In the genomic region with DNA sequence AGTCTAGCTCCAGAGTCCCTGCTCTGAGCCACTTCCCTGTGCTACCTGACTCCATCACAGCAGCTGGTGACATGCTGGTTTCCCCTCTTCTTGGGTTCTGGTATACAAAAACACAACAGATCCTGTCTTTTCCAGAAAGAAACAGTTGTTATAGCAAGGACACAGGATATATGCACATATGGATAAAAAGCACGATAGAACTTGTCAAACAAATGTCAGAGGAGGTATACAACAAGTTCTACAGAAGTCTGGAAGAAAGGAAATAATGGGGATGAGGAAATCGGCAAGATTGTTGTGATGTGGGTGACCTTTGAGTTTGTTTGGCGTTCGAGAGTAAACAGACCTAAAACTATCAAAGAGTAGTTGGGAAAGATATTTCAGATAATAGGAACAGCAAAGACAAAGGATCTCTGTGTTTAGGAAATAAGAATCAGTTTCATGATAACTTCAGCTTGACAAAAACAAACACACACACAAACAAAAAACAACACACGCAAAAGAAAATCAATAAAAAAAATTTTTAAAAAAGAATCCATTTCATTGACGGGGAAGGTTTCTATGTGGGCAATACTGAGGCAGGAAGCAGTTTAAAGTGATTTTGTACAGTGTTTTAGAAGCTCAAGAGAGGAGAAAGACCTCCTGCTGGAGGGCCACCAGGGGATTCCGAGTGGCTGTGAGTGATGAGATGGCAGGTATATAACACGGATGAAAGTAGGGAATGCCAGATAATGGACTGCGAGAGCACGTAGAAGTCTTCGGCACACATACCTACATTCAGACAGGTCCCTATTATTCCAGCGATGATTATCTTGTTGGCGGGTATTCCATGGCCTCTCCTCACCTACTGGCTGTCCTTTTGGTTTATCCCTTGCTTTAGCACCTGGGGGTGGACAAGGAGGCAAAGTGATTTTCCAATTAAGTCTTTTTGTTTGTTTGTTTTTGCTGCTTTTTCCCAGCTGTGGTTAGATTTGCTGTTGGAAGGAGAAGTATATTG, we compare ENCODE assay signal across 1 cellular context.
TF ChIP-seq lines count a peak whose summit lies in the region.

No MANE protein-coding gene starts in this region.

TF ChIP-seq in HepG2, 621 proteins besides CTCF, POLR2A, EP300 and RAD21 (continued from another document and continues in another):
- TF ChIP-seq NFIC (IDR thresholded peaks at IDR 0.05; ENCODE audit: low read length): peak; percentile 99
- no peak for TF ChIP-seq ZNF776 (CRISPR knock-in tag; IDR thresholded peaks at IDR 0.05)
- TF ChIP-seq, protein P1, sequence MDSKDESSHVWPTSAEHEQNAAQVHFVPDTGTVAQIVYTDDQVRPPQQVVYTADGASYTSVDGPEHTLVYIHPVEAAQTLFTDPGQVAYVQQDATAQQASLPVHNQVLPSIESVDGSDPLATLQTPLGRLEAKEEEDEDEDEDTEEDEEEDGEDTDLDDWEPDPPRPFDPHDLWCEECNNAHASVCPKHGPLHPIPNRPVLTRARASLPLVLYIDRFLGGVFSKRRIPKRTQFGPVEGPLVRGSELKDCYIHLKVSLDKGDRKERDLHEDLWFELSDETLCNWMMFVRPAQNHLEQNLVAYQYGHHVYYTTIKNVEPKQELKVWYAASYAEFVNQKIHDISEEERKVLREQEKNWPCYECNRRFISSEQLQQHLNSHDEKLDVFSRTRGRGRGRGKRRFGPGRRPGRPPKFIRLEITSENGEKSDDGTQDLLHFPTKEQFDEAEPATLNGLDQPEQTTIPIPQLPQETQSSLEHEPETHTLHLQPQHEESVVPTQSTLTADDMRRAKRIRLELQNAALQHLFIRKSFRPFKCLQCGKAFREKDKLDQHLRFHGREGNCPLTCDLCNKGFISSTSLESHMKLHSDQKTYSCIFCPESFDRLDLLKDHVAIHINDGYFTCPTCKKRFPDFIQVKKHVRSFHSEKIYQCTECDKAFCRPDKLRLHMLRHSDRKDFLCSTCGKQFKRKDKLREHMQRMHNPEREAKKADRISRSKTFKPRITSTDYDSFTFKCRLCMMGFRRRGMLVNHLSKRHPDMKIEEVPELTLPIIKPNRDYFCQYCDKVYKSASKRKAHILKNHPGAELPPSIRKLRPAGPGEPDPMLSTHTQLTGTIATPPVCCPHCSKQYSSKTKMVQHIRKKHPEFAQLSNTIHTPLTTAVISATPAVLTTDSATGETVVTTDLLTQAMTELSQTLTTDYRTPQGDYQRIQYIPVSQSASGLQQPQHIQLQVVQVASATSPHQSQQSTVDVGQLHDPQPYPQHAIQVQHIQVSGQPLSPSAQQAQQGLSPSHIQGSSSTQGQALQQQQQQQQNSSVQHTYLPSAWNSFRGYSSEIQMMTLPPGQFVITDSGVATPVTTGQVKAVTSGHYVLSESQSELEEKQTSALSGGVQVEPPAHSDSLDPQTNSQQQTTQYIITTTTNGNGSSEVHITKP (CRISPR knock-in tag; IDR thresholded peaks at IDR 0.05; ENCODE audit: low read depth): peak; percentile 67
- no peak for TF ChIP-seq RORA (CRISPR knock-in tag; IDR thresholded peaks at IDR 0.05)
- TF ChIP-seq RBFOX2 (IDR thresholded peaks at IDR 0.05; ENCODE audit: low read depth, low read length): peak; percentile 87
- peak; percentile 87 for TF ChIP-seq TEAD3 (CRISPR knock-in tag; optimal IDR thresholded peaks at IDR 0.05; ENCODE audit: borderline replicate concordance)
- no peak for TF ChIP-seq WIZ (CRISPR knock-in tag; IDR thresholded peaks at IDR 0.05)
- TF ChIP-seq NFIB (CRISPR knock-in tag; IDR thresholded peaks at IDR 0.05; ENCODE audit: borderline replicate concordance): no peak
- no peak for TF ChIP-seq NBN (conservative IDR thresholded peaks at IDR 0.05)
- no peak for TF ChIP-seq CCAR2 (optimal IDR thresholded peaks at IDR 0.05; ENCODE audit: low read depth, low read length)
- TF ChIP-seq GTF2F1 (IDR thresholded peaks at IDR 0.05; ENCODE audit: low read length): no peak
- TF ChIP-seq, protein P2, sequence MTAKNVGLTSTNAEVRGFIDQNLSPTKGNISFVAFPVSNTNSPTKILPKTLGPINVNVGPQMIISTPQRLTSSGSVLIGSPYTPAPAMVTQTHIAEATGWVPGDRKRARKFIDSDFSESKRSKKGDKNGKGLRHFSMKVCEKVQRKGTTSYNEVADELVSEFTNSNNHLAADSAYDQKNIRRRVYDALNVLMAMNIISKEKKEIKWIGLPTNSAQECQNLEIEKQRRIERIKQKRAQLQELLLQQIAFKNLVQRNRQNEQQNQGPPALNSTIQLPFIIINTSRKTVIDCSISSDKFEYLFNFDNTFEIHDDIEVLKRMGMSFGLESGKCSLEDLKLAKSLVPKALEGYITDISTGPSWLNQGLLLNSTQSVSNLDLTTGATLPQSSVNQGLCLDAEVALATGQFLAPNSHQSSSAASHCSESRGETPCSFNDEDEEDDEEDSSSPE (CRISPR knock-in tag; IDR thresholded peaks at IDR 0.05): no peak
- TF ChIP-seq SOX13 (IDR thresholded peaks at IDR 0.05): peak; percentile 94
- peak in 1 of 2 experiments; percentile 99; a peak in 2 of 4 replicates for TF ChIP-seq SOX13 (CRISPR knock-in tag; conservative IDR thresholded peaks at IDR 0.05 in 1 of 2, IDR thresholded peaks at IDR 0.05 in 1 of 2)
- TF ChIP-seq, protein P3, sequence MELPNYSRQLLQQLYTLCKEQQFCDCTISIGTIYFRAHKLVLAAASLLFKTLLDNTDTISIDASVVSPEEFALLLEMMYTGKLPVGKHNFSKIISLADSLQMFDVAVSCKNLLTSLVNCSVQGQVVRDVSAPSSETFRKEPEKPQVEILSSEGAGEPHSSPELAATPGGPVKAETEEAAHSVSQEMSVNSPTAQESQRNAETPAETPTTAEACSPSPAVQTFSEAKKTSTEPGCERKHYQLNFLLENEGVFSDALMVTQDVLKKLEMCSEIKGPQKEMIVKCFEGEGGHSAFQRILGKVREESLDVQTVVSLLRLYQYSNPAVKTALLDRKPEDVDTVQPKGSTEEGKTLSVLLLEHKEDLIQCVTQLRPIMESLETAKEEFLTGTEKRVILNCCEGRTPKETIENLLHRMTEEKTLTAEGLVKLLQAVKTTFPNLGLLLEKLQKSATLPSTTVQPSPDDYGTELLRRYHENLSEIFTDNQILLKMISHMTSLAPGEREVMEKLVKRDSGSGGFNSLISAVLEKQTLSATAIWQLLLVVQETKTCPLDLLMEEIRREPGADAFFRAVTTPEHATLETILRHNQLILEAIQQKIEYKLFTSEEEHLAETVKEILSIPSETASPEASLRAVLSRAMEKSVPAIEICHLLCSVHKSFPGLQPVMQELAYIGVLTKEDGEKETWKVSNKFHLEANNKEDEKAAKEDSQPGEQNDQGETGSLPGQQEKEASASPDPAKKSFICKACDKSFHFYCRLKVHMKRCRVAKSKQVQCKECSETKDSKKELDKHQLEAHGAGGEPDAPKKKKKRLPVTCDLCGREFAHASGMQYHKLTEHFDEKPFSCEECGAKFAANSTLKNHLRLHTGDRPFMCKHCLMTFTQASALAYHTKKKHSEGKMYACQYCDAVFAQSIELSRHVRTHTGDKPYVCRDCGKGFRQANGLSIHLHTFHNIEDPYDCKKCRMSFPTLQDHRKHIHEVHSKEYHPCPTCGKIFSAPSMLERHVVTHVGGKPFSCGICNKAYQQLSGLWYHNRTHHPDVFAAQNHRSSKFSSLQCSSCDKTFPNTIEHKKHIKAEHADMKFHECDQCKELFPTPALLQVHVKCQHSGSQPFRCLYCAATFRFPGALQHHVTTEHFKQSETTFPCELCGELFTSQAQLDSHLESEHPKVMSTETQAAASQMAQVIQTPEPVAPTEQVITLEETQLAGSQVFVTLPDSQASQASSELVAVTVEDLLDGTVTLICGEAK (IDR thresholded peaks at IDR 0.05): no peak
- TF ChIP-seq, protein P3 (CRISPR knock-in tag; IDR thresholded peaks at IDR 0.05): no peak
- TF ChIP-seq THAP11 (CRISPR knock-in tag; IDR thresholded peaks at IDR 0.05): peak; percentile 61
- TF ChIP-seq ZBTB20 (CRISPR knock-in tag; IDR thresholded peaks at IDR 0.05; ENCODE audit: borderline replicate concordance, low read depth): peak; percentile 97
- TF ChIP-seq EEA1 (CRISPR knock-in tag; IDR thresholded peaks at IDR 0.05; ENCODE audit: borderline replicate concordance): no peak
- TF ChIP-seq ZNF274 (CRISPR knock-in tag; IDR thresholded peaks at IDR 0.05): no peak
- peak; percentile 98 for TF ChIP-seq HMG20A (CRISPR knock-in tag; IDR thresholded peaks at IDR 0.05; ENCODE audit: borderline replicate concordance)
- TF ChIP-seq, protein P4, sequence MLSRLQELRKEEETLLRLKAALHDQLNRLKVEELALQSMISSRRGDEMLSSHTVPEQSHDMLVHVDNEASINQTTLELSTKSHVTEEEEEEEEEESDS (CRISPR knock-in tag; IDR thresholded peaks at IDR 0.05; ENCODE audit: borderline replicate concordance): no peak
- TF ChIP-seq SALL2 (CRISPR knock-in tag; IDR thresholded peaks at IDR 0.05): no peak
- TF ChIP-seq, protein P5, sequence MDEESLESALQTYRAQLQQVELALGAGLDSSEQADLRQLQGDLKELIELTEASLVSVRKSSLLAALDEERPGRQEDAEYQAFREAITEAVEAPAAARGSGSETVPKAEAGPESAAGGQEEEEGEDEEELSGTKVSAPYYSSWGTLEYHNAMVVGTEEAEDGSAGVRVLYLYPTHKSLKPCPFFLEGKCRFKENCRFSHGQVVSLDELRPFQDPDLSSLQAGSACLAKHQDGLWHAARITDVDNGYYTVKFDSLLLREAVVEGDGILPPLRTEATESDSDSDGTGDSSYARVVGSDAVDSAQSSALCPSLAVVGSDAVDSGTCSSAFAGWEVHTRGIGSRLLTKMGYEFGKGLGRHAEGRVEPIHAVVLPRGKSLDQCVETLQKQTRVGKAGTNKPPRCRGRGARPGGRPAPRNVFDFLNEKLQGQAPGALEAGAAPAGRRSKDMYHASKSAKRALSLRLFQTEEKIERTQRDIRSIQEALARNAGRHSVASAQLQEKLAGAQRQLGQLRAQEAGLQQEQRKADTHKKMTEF (CRISPR knock-in tag; IDR thresholded peaks at IDR 0.05): peak; percentile 96
- TF ChIP-seq, protein P6, sequence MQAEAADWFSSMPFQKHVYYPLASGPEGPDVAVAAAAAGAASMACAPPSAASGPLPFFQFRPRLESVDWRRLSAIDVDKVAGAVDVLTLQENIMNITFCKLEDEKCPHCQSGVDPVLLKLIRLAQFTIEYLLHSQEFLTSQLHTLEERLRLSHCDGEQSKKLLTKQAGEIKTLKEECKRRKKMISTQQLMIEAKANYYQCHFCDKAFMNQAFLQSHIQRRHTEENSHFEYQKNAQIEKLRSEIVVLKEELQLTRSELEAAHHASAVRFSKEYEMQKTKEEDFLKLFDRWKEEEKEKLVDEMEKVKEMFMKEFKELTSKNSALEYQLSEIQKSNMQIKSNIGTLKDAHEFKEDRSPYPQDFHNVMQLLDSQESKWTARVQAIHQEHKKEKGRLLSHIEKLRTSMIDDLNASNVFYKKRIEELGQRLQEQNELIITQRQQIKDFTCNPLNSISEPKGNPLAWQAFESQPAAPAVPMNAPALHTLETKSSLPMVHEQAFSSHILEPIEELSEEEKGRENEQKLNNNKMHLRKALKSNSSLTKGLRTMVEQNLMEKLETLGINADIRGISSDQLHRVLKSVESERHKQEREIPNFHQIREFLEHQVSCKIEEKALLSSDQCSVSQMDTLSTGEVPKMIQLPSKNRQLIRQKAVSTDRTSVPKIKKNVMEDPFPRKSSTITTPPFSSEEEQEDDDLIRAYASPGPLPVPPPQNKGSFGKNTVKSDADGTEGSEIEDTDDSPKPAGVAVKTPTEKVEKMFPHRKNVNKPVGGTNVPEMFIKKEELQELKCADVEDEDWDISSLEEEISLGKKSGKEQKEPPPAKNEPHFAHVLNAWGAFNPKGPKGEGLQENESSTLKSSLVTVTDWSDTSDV (CRISPR knock-in tag; IDR thresholded peaks at IDR 0.05): no peak
- peak; percentile 94; the same call in 1 of the 2 replicates for TF ChIP-seq FOXK1 (CRISPR knock-in tag; IDR thresholded peaks at IDR 0.05; ENCODE audit: borderline replicate concordance, low read depth)
- no peak for TF ChIP-seq SMARCE1 (IDR thresholded peaks at IDR 0.05; ENCODE audit: borderline replicate concordance)
- TF ChIP-seq MIER3 (CRISPR knock-in tag; IDR thresholded peaks at IDR 0.05; ENCODE audit: borderline replicate concordance): peak; percentile 80
- no peak for TF ChIP-seq ZNF816 (CRISPR knock-in tag; IDR thresholded peaks at IDR 0.05; ENCODE audit: borderline replicate concordance)
- TF ChIP-seq TCF7 (IDR thresholded peaks at IDR 0.05; ENCODE audit: low read depth): peak; percentile 100
- TF ChIP-seq ZNF30 (CRISPR knock-in tag; IDR thresholded peaks at IDR 0.05): no peak
- no peak for TF ChIP-seq TAF15 (IDR thresholded peaks at IDR 0.05; ENCODE audit: low read depth, low read length, poor library complexity, severe bottlenecking)
- TF ChIP-seq CHCHD3 (CRISPR knock-in tag; IDR thresholded peaks at IDR 0.05): no peak
- TF ChIP-seq, protein P7, sequence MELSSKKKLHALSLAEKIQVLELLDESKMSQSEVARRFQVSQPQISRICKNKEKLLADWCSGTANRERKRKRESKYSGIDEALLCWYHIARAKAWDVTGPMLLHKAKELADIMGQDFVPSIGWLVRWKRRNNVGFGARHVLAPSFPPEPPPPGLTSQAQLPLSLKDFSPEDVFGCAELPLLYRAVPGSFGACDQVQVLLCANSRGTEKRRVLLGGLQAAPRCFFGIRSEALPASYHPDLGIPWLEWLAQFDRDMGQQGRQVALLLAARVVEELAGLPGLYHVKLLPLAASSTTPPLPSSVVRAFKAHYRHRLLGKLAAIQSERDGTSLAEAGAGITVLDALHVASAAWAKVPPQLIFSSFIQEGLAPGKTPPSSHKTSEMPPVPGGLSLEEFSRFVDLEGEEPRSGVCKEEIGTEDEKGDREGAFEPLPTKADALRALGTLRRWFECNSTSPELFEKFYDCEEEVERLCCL (CRISPR knock-in tag; IDR thresholded peaks at IDR 0.05; ENCODE audit: borderline replicate concordance): no peak
- no peak for TF ChIP-seq MTA1 (CRISPR knock-in tag; IDR thresholded peaks at IDR 0.05; ENCODE audit: borderline replicate concordance)
- TF ChIP-seq ZNF12 (CRISPR knock-in tag; IDR thresholded peaks at IDR 0.05): peak; percentile 77
